19 cellular contexts compared by ENCODE assay signal in genomic region chr6:4672772-4673171, GRCh38.
DNase-seq lines count a peak whose midpoint lies in the region; TF ChIP-seq lines count a peak whose summit lies in the region.
"Had no signal": no experiment of that assay in that cellular context is flagged by ENCODE, and none has a peak within 500 bp of the region (broad histone marks: within the 10 kb centered on the region; RNA-seq: fewer than 3 reads in every experiment).

No MANE protein-coding gene starts in this region.

- TF ChIP-seq CTCF in AG04449 (IDR thresholded peaks at IDR 0.05; ENCODE audit: insufficient read depth, low read length, missing control alignments) (no peak), choroid plexus epithelial cell (conservative IDR thresholded peaks at IDR 0.05; ENCODE audit: low read depth, low read length) (no peak)

- POLR2A ChIA-PET in AG04449 (lab: Yijun Ruan, JAX), result no interaction called here

- no peak overlapping the region for H3K4me3 ChIP-seq in AG04449 (ENCODE audit: low read depth, low read length)
- no peak overlapping the region for H3K4me3 ChIP-seq in choroid plexus epithelial cell (ENCODE audit: low read depth, low read length)
- H3K4me3 ChIP-seq: neural progenitor cell had no signal

- CTCF ChIA-PET in AG04449 (lab: Yijun Ruan, JAX), result no interaction called here

- DNase-seq in AG04449 (ENCODE audit: low read depth, low spot score) (peak; percentile 62), GM04503 (ENCODE audit: low read depth) (peak; percentile 58), choroid plexus epithelial cell (ENCODE audit: low read depth) (peak; percentile 86), iris pigment epithelial cell (ENCODE audit: low read depth) (peak; percentile 64), NK-92 (lab: John Stamatoyannopoulos, UW; ENCODE audit: unreplicated experiment) (no peak), COLO668 (lab: John Stamatoyannopoulos, UW; ENCODE audit: unreplicated experiment) (no peak), iPS-NIHi7 (ENCODE audit: extremely low spot score) (no peak)
- no peak for DNase-seq in activated CD4-positive, alpha-beta T cell treated with anti-CD3 and anti-CD28 coated beads, Interleukin-2, amount 50 U/mL, for 1 hour
- DNase-seq: activated CD4-positive, alpha-beta memory T cell treated with anti-CD3 and anti-CD28 coated beads for 36 hours; effector CD8-positive, alpha-beta T cell; EL; kidney glomerular epithelial cell; mammary epithelial cell; NCI-H1417; NCI-H2081 treated with DMSO at 0.1 percent for 48 hours; NCI-H446 treated with DMSO at 0.1 percent for 48 hours; OCI-M1; posterior cingulate gyrus had no signal

Comparison
In these comparisons a context has a peak if more than half of its experiments do, and no peak if none do; other contexts are left out.
1. DNase-seq: peak in AG04449 (single experiment), GM04503 (single experiment), choroid plexus epithelial cell (single experiment) and iris pigment epithelial cell (single experiment); none in NK-92 (single experiment), COLO668 (single experiment), activated CD4-positive, alpha-beta T cell treated with anti-CD3 and anti-CD28 coated beads, Interleukin-2, amount 50 U/mL, for 1 hour (single experiment) and iPS-NIHi7 (single experiment).